Comparison of ENCODE assay signal across 21 cellular contexts in the genomic region with DNA sequence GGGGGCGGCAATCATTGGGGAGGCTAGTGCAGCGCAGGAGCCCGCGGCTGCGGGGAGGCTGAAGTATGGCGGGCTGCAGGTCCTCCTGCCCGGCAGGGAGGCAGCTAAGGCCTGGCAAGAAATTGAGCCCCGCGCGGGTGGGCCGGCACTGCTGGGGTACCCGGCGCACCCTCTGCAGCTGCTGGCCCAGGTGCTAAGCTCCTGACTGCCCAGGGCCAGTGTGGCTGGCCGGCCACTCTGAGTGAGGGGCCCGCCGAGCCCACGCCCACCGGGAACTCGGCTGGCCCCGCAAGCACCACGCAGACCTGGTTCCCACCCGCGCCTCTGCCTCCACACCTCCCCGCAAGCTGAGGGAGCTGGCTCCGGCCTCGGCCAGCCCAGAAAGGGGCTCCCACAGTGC.
"Had no signal": no experiment of that assay in that cellular context is flagged by ENCODE, and none has a peak within 500 bp of the region (broad histone marks: within the 10 kb centered on the region; RNA-seq: fewer than 3 reads in every experiment).

No MANE protein-coding gene starts in this region.

- DNase-seq: Kasumi-1, MM.1S, NCI-H1092 treated with DMSO at 0.1 percent for 48 hours, NCI-H1436, NCI-H187, NCI-H2029, NCI-H2081 treated with DMSO at 0.1 percent for 48 hours, NCI-H2171, NCI-H226, NCI-H446, NCI-H510A, NCI-H524 treated with DMSO at 0.1 percent for 48 hours, NCI-H69, NCI-H774, SHP77, SK-N-SH had no signal

- H3K4me1 Mint-ChIP-seq: IgD-negative memory B cell had no signal

- H3K27ac Mint-ChIP-seq: IgD-negative memory B cell had no signal

- ATAC-seq: K562 had no signal

- H3K27ac ChIP-seq: HL-60, KMS-11, RWPE1 had no signal

- H3K4me3 ChIP-seq: K562 had no signal

- H3K27me3 Mint-ChIP-seq: IgD-negative memory B cell had no signal

- H3K9me3 ChIP-seq: SK-N-SH had no signal

- H3K9ac ChIP-seq: KMS-11, SK-N-SH had no signal

- H3K9me3 Mint-ChIP-seq: IgD-negative memory B cell had no signal

- H3K4me2 ChIP-seq: KMS-11, SK-N-SH had no signal
